ENCODE assay signal across 8 cellular contexts in the genomic region with DNA sequence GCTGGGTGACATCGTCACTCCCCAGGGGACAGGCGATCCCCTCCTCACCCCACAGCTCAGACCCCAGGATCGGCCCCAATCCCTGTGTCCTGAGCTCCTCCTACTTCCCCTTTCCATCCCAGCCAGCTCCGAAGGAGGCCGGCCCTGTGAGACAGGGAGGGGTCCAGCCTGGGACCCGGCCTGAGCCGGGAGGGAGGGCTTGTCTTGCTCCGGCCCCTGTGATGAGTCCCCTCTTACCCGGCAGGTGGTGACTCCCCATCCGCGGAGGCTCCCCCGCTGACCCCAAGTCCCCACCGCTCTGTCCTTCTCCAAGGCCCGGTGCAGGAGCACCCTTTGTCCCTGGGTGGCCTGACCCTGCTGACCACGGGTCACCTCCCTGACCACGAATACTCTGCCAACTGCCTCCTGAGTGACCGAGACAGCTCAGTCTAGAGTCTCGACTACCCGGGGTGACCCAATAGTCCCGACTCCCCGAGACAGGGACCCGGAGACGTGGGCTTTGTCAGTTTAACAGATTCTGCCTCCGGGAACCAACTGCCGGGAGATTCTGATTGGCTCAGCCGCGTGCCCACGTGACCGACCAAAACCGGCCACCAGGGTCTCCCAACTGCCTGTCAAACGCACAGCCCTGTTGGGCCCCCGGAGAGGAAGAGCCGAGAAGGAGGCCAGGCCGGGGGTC.
DNase-seq lines count a peak whose midpoint lies in the region; ATAC-seq and TF ChIP-seq lines count a peak whose summit lies in the region.

No MANE protein-coding gene starts in this region.

- no peak overlapping the region for H3K27ac Mint-ChIP-seq in stimulated activated memory B cell treated with anti-CD40 and anti-IgM and Interleukin-4, amounts not matched to agents 10 μg/mL and 1 μg/mL and 100 μg/mL, for 72 hours

- in situ Hi-C loops in astrocyte of the spinal cord (cut with HindIII; ENCODE audit: low sequenced_read_pairs): no loop called here

- H3K36me3 Mint-ChIP-seq in stimulated activated memory B cell treated with anti-CD40 and anti-IgM and Interleukin-4, amounts not matched to agents 10 μg/mL and 1 μg/mL and 100 μg/mL, for 72 hours: peaks cover 5% of the 10 kb centered on the region

- DNase-seq in ELF-1 (ENCODE audit: low read depth, low spot score) (peak; percentile 78), astrocyte of the spinal cord (ENCODE audit: low read depth, low spot score) (peak; percentile 44), iris pigment epithelial cell (ENCODE audit: low read depth) (peak; percentile 40), Kasumi-1 (lab: John Stamatoyannopoulos, UW) (no peak)
- no peak for DNase-seq in stimulated activated naive CD4-positive, alpha-beta T cell (lab: John Stamatoyannopoulos, UW)

- H3K4me3 Mint-ChIP-seq in stimulated activated memory B cell treated with anti-CD40 and anti-IgM and Interleukin-4, amounts not matched to agents 10 μg/mL and 1 μg/mL and 100 μg/mL, for 72 hours: peak overlapping the region; percentile 41

- peaks cover 9% of the 10 kb centered on the region for H3K4me1 Mint-ChIP-seq in stimulated activated memory B cell treated with anti-CD40 and anti-IgM and Interleukin-4, amounts not matched to agents 10 μg/mL and 1 μg/mL and 100 μg/mL, for 72 hours

- peaks cover 12% of the 10 kb centered on the region for H3K27me3 Mint-ChIP-seq in stimulated activated memory B cell treated with anti-CD40 and anti-IgM and Interleukin-4, amounts not matched to agents 10 μg/mL and 1 μg/mL and 100 μg/mL, for 72 hours

- TF ChIP-seq CTCF in astrocyte of the spinal cord (IDR thresholded peaks at IDR 0.05; ENCODE audit: low read depth, low read length): no peak

- ATAC-seq in HG03432 (IDR thresholded peaks at IDR 0.05; ENCODE audit: unreplicated experiment) (peak; percentile 60), HG02610 (IDR thresholded peaks at IDR 0.05; ENCODE audit: unreplicated experiment) (no peak)
- ATAC-seq in stimulated activated memory B cell treated with anti-CD40 and anti-IgM and Interleukin-4, amounts not matched to agents 10 μg/mL and 1 μg/mL and 100 μg/mL, for 72 hours: peak; percentile 42

- H3K4me3 ChIP-seq in astrocyte of the spinal cord (ENCODE audit: low read depth, low read length): peak overlapping the region; percentile 56

- H3K9me3 Mint-ChIP-seq in stimulated activated memory B cell treated with anti-CD40 and anti-IgM and Interleukin-4, amounts not matched to agents 10 μg/mL and 1 μg/mL and 100 μg/mL, for 72 hours: no peaks in the 10 kb centered on the region

Comparison
In these comparisons a context has a peak if more than half of its experiments do, and no peak if none do; other contexts are left out.
1. DNase-seq: peak in ELF-1 (single experiment), astrocyte of the spinal cord (single experiment) and iris pigment epithelial cell (single experiment); none in stimulated activated naive CD4-positive, alpha-beta T cell (0 of 6) and Kasumi-1 (0 of 2).